In the genomic region with DNA sequence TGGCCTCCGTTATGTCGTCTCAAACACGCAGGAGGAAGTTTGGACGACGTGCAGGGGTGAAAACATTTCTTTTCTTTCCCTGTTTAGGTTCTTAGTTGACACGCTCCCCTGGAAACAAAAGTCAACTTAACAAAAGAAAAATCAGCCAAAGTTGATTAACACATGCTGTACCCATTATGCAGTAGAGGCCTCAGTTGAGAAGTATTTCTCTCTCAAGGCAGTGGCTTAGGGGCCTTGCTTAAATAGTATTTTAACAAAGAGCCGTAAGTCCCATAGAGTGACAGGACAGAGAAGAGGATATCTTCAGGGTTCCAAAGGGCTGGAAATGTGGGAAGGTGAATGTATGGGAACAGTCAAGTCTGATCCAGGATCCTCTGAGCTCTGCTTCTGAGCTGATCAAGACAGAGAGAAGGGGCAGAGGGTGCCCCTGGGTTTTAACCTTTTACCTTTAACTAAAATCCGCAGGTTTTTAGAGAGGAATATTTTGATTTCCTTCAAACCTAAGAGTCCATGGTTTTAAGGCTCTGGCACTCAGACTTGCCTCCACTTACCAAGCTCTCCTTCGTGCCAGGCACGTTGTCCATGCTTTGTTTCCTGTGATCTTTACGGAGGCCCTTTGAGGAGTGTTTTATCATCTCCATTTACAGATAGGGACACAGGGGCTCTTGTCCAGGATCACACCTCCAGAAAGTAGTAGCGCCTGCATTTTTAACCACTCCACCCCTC, we compare ENCODE assay signal across 10 cellular contexts. TPM values are rescaled to one million over a fixed set of nuclear protein-coding genes. Genes with fewer than 3 reads are reported as not detected.
DNase-seq lines count a peak whose midpoint lies in the region; ATAC-seq, FAIRE-seq and TF ChIP-seq lines count a peak whose summit lies in the region.
"Had no signal": no experiment of that assay in that cellular context is flagged by ENCODE, and none has a peak within 500 bp of the region (broad histone marks: within the 10 kb centered on the region; RNA-seq: fewer than 3 reads in every experiment).

No MANE protein-coding gene starts in this region.

- H3K27ac ChIP-seq in K562 (ENCODE audit: extremely low read depth, low read depth, low read length) = no peak overlapping the region
- peak overlapping the region; percentile 93 to 95 (median 94) for H3K27ac ChIP-seq in upper lobe of left lung

- TF ChIP-seq CTCF in K562 (IDR thresholded peaks at IDR 0.05 in 2 of 3, conservative IDR thresholded peaks at IDR 0.05 in 1 of 3; ENCODE audit: insufficient read depth in 2 of 3, low read depth in 1 of 3, low read length in 3 of 3) (no peak), upper lobe of left lung (IDR thresholded peaks at IDR 0.05) (no peak)

- POLR2A ChIA-PET in K562 (lab: Yijun Ruan, JAX) = no interaction called here

- CTCF ChIA-PET in K562 (lab: Yijun Ruan, JAX; ENCODE audit: low intra/inter-chr PET ratio) = interaction anchor here (1.2 kb wide), 1 partner anchor 23 kb away, joined by 3 read pairs; no protein-coding TSS in a partner anchor

- peaks cover 4 to 6% of the 10 kb centered on the region in 2 experiments; a peak in 2 of 5 replicates for H3K4me1 ChIP-seq in K562 (replicated peaks in 1 of 2; ENCODE audit: control insufficient read depth in 2 of 2, insufficient read depth in 2 of 2, low read length in 2 of 2)
- H3K4me1 ChIP-seq in mucosa of stomach (ENCODE audit: control insufficient read depth, insufficient read depth, low read length) = peaks cover 26% of the 10 kb centered on the region
- H3K4me1 ChIP-seq in upper lobe of left lung = peaks cover 30 to 52% (median 40%) of the 10 kb centered on the region in 4 donors

- ATAC-seq in K562 (no peak), upper lobe of left lung (ENCODE audit: low FRiP score in 2 of 2) (no peak)

- no peaks in the 10 kb centered on the region for H3K9me3 Mint-ChIP-seq in activated naive CD4-positive, alpha-beta T cell treated with anti-CD3 and anti-CD28 coated beads, Interleukin-2, amount 50 U/mL, for 24 hours

- no peak for FAIRE-seq in K562 (lab: Jason Lieb, UNC)

- H3K4me2 ChIP-seq in K562 (ENCODE audit: insufficient read depth, low read length) = no peak overlapping the region

- 42% methylated on average over 12 of the region's 12 CpGs for WGBS in K562 (ENCODE audit: insufficient coverage, low coverage, missing lambda C conversion rate)
- 52 to 56% methylated on average over 12 of the region's 12 CpGs for WGBS in upper lobe of left lung, 2 donors

- DNase-seq in activated naive CD4-positive, alpha-beta T cell treated with anti-CD3 and anti-CD28 coated beads, Interleukin-2, amount 50 U/mL, for 16 hours = no peak
- DNase-seq in K562 (ENCODE audit: extremely low read depth in 1 of 4, low spot score in 3 of 4) (no peak), upper lobe of left lung (no peak), AML-193 (lab: John Stamatoyannopoulos, UW) (no peak)
- no peak for DNase-seq in effector CD4-positive, alpha-beta T cell
- DNase-seq in activated CD4-positive, alpha-beta T cell treated with anti-CD3 and anti-CD28 coated beads, Interleukin-2, amount 50 U/mL, for 4 hours = no peak
- DNase-seq: BE2C, NCI-H510A treated with DMSO at 0.1 percent for 48 hours had no signal

- peak overlapping the region; percentile 96 for H3K4me3 Mint-ChIP-seq in activated naive CD4-positive, alpha-beta T cell treated with anti-CD3 and anti-CD28 coated beads, Interleukin-2, amount 50 U/mL, for 24 hours

- 0 out of 2 replicates have a peak, but pooled peaks cover 5% of the 10 kb centered on the region for H4K20me1 ChIP-seq in K562 (replicated peaks; ENCODE audit: control insufficient read depth, insufficient read depth, low read length)

- H3K36me3 Mint-ChIP-seq in activated naive CD4-positive, alpha-beta T cell treated with anti-CD3 and anti-CD28 coated beads, Interleukin-2, amount 50 U/mL, for 24 hours = peaks cover 2% of the 10 kb centered on the region

- peak overlapping the region; percentile 63 for H2AFZ ChIP-seq in K562 (ENCODE audit: low read depth, low read length)

- no peak for TF ChIP-seq RAD21 in K562 (CRISPR knock-in tag; conservative IDR thresholded peaks at IDR 0.05 in 1 of 2, IDR thresholded peaks at IDR 0.05 in 1 of 2)

- H3K9ac ChIP-seq in K562 (ENCODE audit: insufficient read depth in 1 of 2, low read depth in 2 of 2, low read length in 2 of 2) = no peak overlapping the region; a peak in 1 of 4 replicates
- peak overlapping the region; percentile 83 for H3K9ac ChIP-seq in mucosa of stomach (ENCODE audit: low read length)

- in situ Hi-C loops in K562 (cut with MboI) = no loop called here

- H3K4me3 ChIP-seq in K562 (no peak overlapping the region), mucosa of stomach (ENCODE audit: low read length) (peak overlapping the region; percentile 89), upper lobe of left lung (peak overlapping the region in 3 of 4 donors; percentile 62 to 66 (median 63))

- TF ChIP-seq EP300 in K562 (IDR thresholded peaks at IDR 0.05; ENCODE audit: low read length) = no peak
- no peak for TF ChIP-seq EP300 in upper lobe of left lung (IDR thresholded peaks at IDR 0.05)

- no TSS peak for BruUV-seq in K562 (replicated peaks; lab: Mats Ljungman, UMichigan)

- TF ChIP-seq POLR2A in K562 (conservative IDR thresholded peaks at IDR 0.05) (no peak), upper lobe of left lung (IDR thresholded peaks at IDR 0.05) (no peak)

- no peaks in the 10 kb centered on the region for H3K79me2 ChIP-seq in K562 (ENCODE audit: control insufficient read depth, insufficient read depth, low read length)

- intact Hi-C loops in K562 (cut with micrococcal nuclease) = no loop called here

- H3K27me3 ChIP-seq in K562 (ENCODE audit: control insufficient read depth in 2 of 2, insufficient read depth in 2 of 2, low read length in 2 of 2) = peaks cover 2 to 4% of the 10 kb centered on the region in 2 experiments; a peak in 1 of 5 replicates
- H3K27me3 ChIP-seq in mucosa of stomach (ENCODE audit: control insufficient read depth, insufficient read depth, low read length) = no peaks in the 10 kb centered on the region
- H3K27me3 ChIP-seq in upper lobe of left lung = no peaks in the 10 kb centered on the region
- H3K27me3 ChIP-seq: BE2C had no signal

- H3K4me1 Mint-ChIP-seq in activated naive CD4-positive, alpha-beta T cell treated with anti-CD3 and anti-CD28 coated beads, Interleukin-2, amount 50 U/mL, for 24 hours = peaks cover 42% of the 10 kb centered on the region

- H3K36me3 ChIP-seq in K562 (ENCODE audit: control insufficient read depth, insufficient read depth, low read length) (no peaks in the 10 kb centered on the region), mucosa of stomach (ENCODE audit: control insufficient read depth, insufficient read depth, low read length) (no peaks in the 10 kb centered on the region), upper lobe of left lung (peaks cover 0 to 4% (median 2%) of the 10 kb centered on the region in 4 donors)
- H3K36me3 ChIP-seq: BE2C had no signal

- no peaks in the 10 kb centered on the region for H3K27me3 Mint-ChIP-seq in activated naive CD4-positive, alpha-beta T cell treated with anti-CD3 and anti-CD28 coated beads, Interleukin-2, amount 50 U/mL, for 24 hours

- H3K9me1 ChIP-seq in K562 (ENCODE audit: control insufficient read depth, insufficient read depth, low read length) = no peaks in the 10 kb centered on the region

- H3K27ac Mint-ChIP-seq in activated naive CD4-positive, alpha-beta T cell treated with anti-CD3 and anti-CD28 coated beads, Interleukin-2, amount 50 U/mL, for 24 hours = peak overlapping the region; percentile 96

- H3K9me3 ChIP-seq in K562 (replicated peaks; ENCODE audit: control insufficient read depth, insufficient read depth, low read depth, low read length) (no peaks in the 10 kb centered on the region), mucosa of stomach (ENCODE audit: control insufficient read depth, low read length) (no peaks in the 10 kb centered on the region), upper lobe of left lung (no peaks in the 10 kb centered on the region)
- H3K9me3 ChIP-seq: BE2C had no signal

RNA-seq across cellular contexts. Expression of gene CD74, which starts 0.6 kb away (rescaled TPM):
- not detected in 2 replicates for total RNA-seq in K562 (2011; cell fraction: chromatin; rRNA removed; ENCODE audit: low replicate concordance)
- total RNA-seq in K562 (2011; cell fraction: nucleolus; rRNA removed) = not detected in 2 replicates
- total RNA-seq in K562 (2011; cell fraction: nucleoplasm; rRNA removed) = not detected in 2 replicates
- total RNA-seq in K562 (2014; rRNA removed) = 1.00 and 1.1 TPM in 2 replicates
- 0.18 TPM in 1 of 2 replicates, not detected in the other for total RNA-seq in K562 (2014; rRNA removed; fragmentation: Illumina TruSeq; extraction: Trizol)
- 0.65 and 0.87 TPM in 2 replicates for total RNA-seq in K562 (2015; rRNA removed; fragmentation: Illumina TruSeq; extraction: Trizol)
- 4.8 and 6.0 TPM in 2 replicates for total RNA-seq in K562 (2021)
- polyA plus RNA-seq in K562 (2011; rRNA removed) = 0.07 and 0.22 TPM in 2 replicates
- polyA plus RNA-seq in K562 (2011; cell fraction: cytosol; rRNA removed) = 0.22 and 0.27 TPM in 2 replicates
- 0.23 TPM in 1 of 2 replicates, not detected in the other for polyA plus RNA-seq in K562 (2011; cell fraction: nucleus; rRNA removed)
- 0.82 and 2.1 TPM in 2 replicates for polyA plus RNA-seq in K562 (2012)
- 0.40 and 1.1 TPM in 2 replicates for polyA plus RNA-seq in K562 (2014; fragmentation: Illumina TruSeq; extraction: Trizol)
- polyA plus RNA-seq in K562 (2014; fragmentation: Nextera tagmentation; extraction: Ambion mirVana) = under 1 TPM; 0.21 to 0.24 TPM
- polyA plus RNA-seq in K562 (2014; rRNA removed) = 0.32 and 1.9 TPM in 2 replicates
- polyA minus RNA-seq in K562 (2011; rRNA and poly(A)+ RNA removed) = 0.18 TPM in 1 of 2 replicates, not detected in the other
- polyA minus RNA-seq in K562 (2011; cell fraction: cytosol; rRNA and poly(A)+ RNA removed) = 1.5 TPM in 1 of 2 replicates, not detected in the other
- not detected in 2 replicates for polyA minus RNA-seq in K562 (2011; cell fraction: nucleus; rRNA and poly(A)+ RNA removed)
- total RNA-seq in upper lobe of left lung = 1,000 to 10,000 TPM in 5 of 6 donors, 100 to 1,000 TPM in 1; 957 to 4,783 (median 3,180) TPM

RNA-seq across cellular contexts. Expression of gene RPS14, which starts 36.2 kb away (rescaled TPM):
- total RNA-seq in K562 (2011; cell fraction: chromatin; rRNA removed; ENCODE audit: low replicate concordance) = 265 and 394 TPM in 2 replicates
- total RNA-seq in K562 (2011; cell fraction: nucleolus; rRNA removed) = 818 and 919 TPM in 2 replicates
- total RNA-seq in K562 (2011; cell fraction: nucleoplasm; rRNA removed) = 1,009 and 1,942 TPM in 2 replicates
- total RNA-seq in K562 (2014; rRNA removed) = 3,004 and 3,238 TPM in 2 replicates
- 3,003 and 3,017 TPM in 2 replicates for total RNA-seq in K562 (2014; rRNA removed; fragmentation: Illumina TruSeq; extraction: Trizol)
- total RNA-seq in K562 (2015; rRNA removed; fragmentation: Illumina TruSeq; extraction: Trizol) = 2,679 and 2,873 TPM in 2 replicates
- 3,285 and 3,523 TPM in 2 replicates for total RNA-seq in K562 (2021)
- polyA plus RNA-seq in K562 (2011; rRNA removed) = 5,983 and 6,751 TPM in 2 replicates
- polyA plus RNA-seq in K562 (2011; cell fraction: cytosol; rRNA removed) = 5,490 and 8,746 TPM in 2 replicates
- 1,361 and 2,299 TPM in 2 replicates for polyA plus RNA-seq in K562 (2011; cell fraction: nucleus; rRNA removed)
- 4,665 and 5,719 TPM in 2 replicates for polyA plus RNA-seq in K562 (2012)
- 3,907 and 4,185 TPM in 2 replicates for polyA plus RNA-seq in K562 (2014; fragmentation: Illumina TruSeq; extraction: Trizol)
- 1,000 to 10,000 TPM; 1,824 to 2,512 TPM for polyA plus RNA-seq in K562 (2014; fragmentation: Nextera tagmentation; extraction: Ambion mirVana)
- 4,384 and 5,321 TPM in 2 replicates for polyA plus RNA-seq in K562 (2014; rRNA removed)
- 3,342 and 3,929 TPM in 2 replicates for polyA minus RNA-seq in K562 (2011; rRNA and poly(A)+ RNA removed)
- 682 and 753 TPM in 2 replicates for polyA minus RNA-seq in K562 (2011; cell fraction: cytosol; rRNA and poly(A)+ RNA removed)
- 162 and 371 TPM in 2 replicates for polyA minus RNA-seq in K562 (2011; cell fraction: nucleus; rRNA and poly(A)+ RNA removed)
- 1,000 to 10,000 TPM in 5 of 6 donors, 100 to 1,000 TPM in 1; 806 to 1,982 (median 1,727) TPM for total RNA-seq in upper lobe of left lung

RNA-seq across cellular contexts. Expression of gene TCOF1, which starts 55.8 kb away (rescaled TPM):
- total RNA-seq in K562 (2011; cell fraction: chromatin; rRNA removed; ENCODE audit: low replicate concordance) = 85.2 and 176 TPM in 2 replicates
- 76.1 and 89.9 TPM in 2 replicates for total RNA-seq in K562 (2011; cell fraction: nucleolus; rRNA removed)
- 70.8 and 76.0 TPM in 2 replicates for total RNA-seq in K562 (2011; cell fraction: nucleoplasm; rRNA removed)
- total RNA-seq in K562 (2014; rRNA removed) (75.9 and 93.5 TPM in 2 replicates), K562 (2014; rRNA removed; fragmentation: Illumina TruSeq; extraction: Trizol) (49.7 and 61.8 TPM in 2 replicates), K562 (2015; rRNA removed; fragmentation: Illumina TruSeq; extraction: Trizol) (61.7 and 65.3 TPM in 2 replicates), K562 (2021) (122 and 134 TPM in 2 replicates), upper lobe of left lung (10 to 100 TPM; 21.7 to 71.2 (median 30.4) TPM)
- polyA plus RNA-seq in K562 (2011; rRNA removed) (20.7 and 23.9 TPM in 2 replicates), K562 (2014; fragmentation: Illumina TruSeq; extraction: Trizol) (98.6 and 113 TPM in 2 replicates), K562 (2014; fragmentation: Nextera tagmentation; extraction: Ambion mirVana) (10 to 100 TPM in 1 of 2 experiments, 1 to 10 TPM in 1; 9.8 to 17.3 TPM), K562 (2014; rRNA removed) (53.9 and 64.1 TPM in 2 replicates)
- 20.8 and 26.5 TPM in 2 replicates for polyA plus RNA-seq in K562 (2011; cell fraction: cytosol; rRNA removed)
- polyA plus RNA-seq in K562 (2011; cell fraction: nucleus; rRNA removed) = 58.2 and 91.5 TPM in 2 replicates
- 49.5 and 79.5 TPM in 2 replicates for polyA plus RNA-seq in K562 (2012)
- polyA minus RNA-seq in K562 (2011; rRNA and poly(A)+ RNA removed) = 20.0 and 23.5 TPM in 2 replicates
- polyA minus RNA-seq in K562 (2011; cell fraction: cytosol; rRNA and poly(A)+ RNA removed) = 44.1 and 48.4 TPM in 2 replicates
- polyA minus RNA-seq in K562 (2011; cell fraction: nucleus; rRNA and poly(A)+ RNA removed) = 32.2 and 34.8 TPM in 2 replicates

Comparison
In these comparisons a context has a peak if more than half of its experiments do, and no peak if none do; other contexts are left out.
1. RNA of gene CD74, which starts 0.6 kb away (total RNA-seq): 957 to 4,783 TPM in upper lobe of left lung; 0.18 to 6.0 TPM in K562; every median in the first group is over 100 times any median in the second.